Comparison of ENCODE assay signal across 10 cellular contexts in genomic region chr16:72938426-72939164, GRCh38.
DNase-seq lines count a peak whose midpoint lies in the region; ATAC-seq, FAIRE-seq and TF ChIP-seq lines count a peak whose summit lies in the region.
"Had no signal": no experiment of that assay in that cellular context is flagged by ENCODE, and none has a peak within 500 bp of the region (broad histone marks: within the 10 kb centered on the region; RNA-seq: fewer than 3 reads in every experiment).

No MANE protein-coding gene starts in this region.

- no peaks in the 10 kb centered on the region for H3K27me3 ChIP-seq in bronchial epithelial cell (ENCODE audit: control insufficient read depth, insufficient read depth, low read length)
- no peaks in the 10 kb centered on the region for H3K27me3 ChIP-seq in left lung
- no peaks in the 10 kb centered on the region for H3K27me3 ChIP-seq in subcutaneous abdominal adipose tissue (ENCODE audit: control insufficient read depth in 5 of 5, insufficient read depth in 4 of 5, low read length in 5 of 5)

- H3K27ac ChIP-seq in left lung (peak overlapping the region; percentile 42 to 81), subcutaneous abdominal adipose tissue (ENCODE audit: low read depth, low read length) (peak overlapping the region; percentile 81)

- H3K4me1 ChIP-seq in left lung (peaks cover 3 to 41% of the 10 kb centered on the region in 2 donors), subcutaneous abdominal adipose tissue (ENCODE audit: control insufficient read depth in 5 of 5, insufficient read depth in 5 of 5, low read length in 5 of 5) (peaks cover 10 to 53% (median 42%) of the 10 kb centered on the region in 5 donors)

- intact Hi-C loops in left lung (cut with DNase I), result no loop called here

- H3K4me3 Mint-ChIP-seq in activated CD4-positive, alpha-beta memory T cell treated with anti-CD3 and anti-CD28 coated beads, Interleukin-2, amount 10 ng/mL, durations not matched to agents 7 days and 5 days, result no peak overlapping the region
- H3K4me3 Mint-ChIP-seq: stimulated activated naive CD8-positive, alpha-beta T cell treated with anti-CD3 and anti-CD28 coated beads, Interleukin-15, Interleukin-2, amounts not matched to agents 100 ng/mL and 50 ng/mL, for 24 hours had no signal

- FAIRE-seq in bronchial epithelial cell (lab: Jason Lieb, UNC), result no peak

- H3K36me3 ChIP-seq in bronchial epithelial cell (ENCODE audit: control insufficient read depth, insufficient read depth, low read length), result no peaks in the 10 kb centered on the region
- H3K36me3 ChIP-seq in left lung, result no peaks in the 10 kb centered on the region
- peaks cover 0 to 1% (median 0%) of the 10 kb centered on the region in 5 donors for H3K36me3 ChIP-seq in subcutaneous abdominal adipose tissue (ENCODE audit: control insufficient read depth in 5 of 5, insufficient read depth in 5 of 5, low read length in 5 of 5)

- DNase-seq in LNCaP clone FGC (ENCODE audit: low read depth) (peak; percentile 78), bronchial epithelial cell (ENCODE audit: low read depth) (peak; percentile 28), left lung (peak in 1 of 2 donors; percentile 74), iPS-NIHi7 (ENCODE audit: extremely low spot score) (no peak)
- DNase-seq in activated CD4-positive, alpha-beta memory T cell treated with anti-CD3 and anti-CD28 coated beads, Interleukin-2, amount 10 ng/mL, durations not matched to agents 7 days and 5 days, result no peak
- DNase-seq: activated CD4-positive, alpha-beta T cell treated with anti-CD3 and anti-CD28 coated beads, Interleukin-2, amount 50 U/mL, for 48 hours had no signal

- no peak for TF ChIP-seq CTCF in LNCaP clone FGC (IDR thresholded peaks at IDR 0.05; ENCODE audit: control insufficient read depth, extremely low read depth, insufficient read depth)
- no peak for TF ChIP-seq CTCF in bronchial epithelial cell (IDR thresholded peaks at IDR 0.05; ENCODE audit: insufficient read depth, low read length, severe bottlenecking)
- TF ChIP-seq CTCF in left lung (IDR thresholded peaks at IDR 0.05), result no peak

- peaks cover 2% of the 10 kb centered on the region for H3K9me3 Mint-ChIP-seq in activated CD4-positive, alpha-beta memory T cell treated with anti-CD3 and anti-CD28 coated beads, Interleukin-2, amount 10 ng/mL, durations not matched to agents 7 days and 5 days
- H3K9me3 Mint-ChIP-seq: stimulated activated naive CD8-positive, alpha-beta T cell treated with anti-CD3 and anti-CD28 coated beads, Interleukin-15, Interleukin-2, amounts not matched to agents 100 ng/mL and 50 ng/mL, for 24 hours had no signal

- no peak overlapping the region for H3K27ac Mint-ChIP-seq in activated CD4-positive, alpha-beta memory T cell treated with anti-CD3 and anti-CD28 coated beads, Interleukin-2, amount 10 ng/mL, durations not matched to agents 7 days and 5 days
- H3K27ac Mint-ChIP-seq: stimulated activated naive CD8-positive, alpha-beta T cell treated with anti-CD3 and anti-CD28 coated beads, Interleukin-15, Interleukin-2, amounts not matched to agents 100 ng/mL and 50 ng/mL, for 24 hours had no signal

- peak overlapping the region; percentile 12 to 66 (median 52) for H3K9ac ChIP-seq in subcutaneous abdominal adipose tissue (ENCODE audit: low read length in 5 of 5)

- ATAC-seq in left lung (peak; percentile 86), HG03354 (IDR thresholded peaks at IDR 0.05; ENCODE audit: poor library complexity, severe bottlenecking, unreplicated experiment) (no peak), GM18907 (IDR thresholded peaks at IDR 0.05; ENCODE audit: unreplicated experiment) (no peak)

- H3K27me3 Mint-ChIP-seq in activated CD4-positive, alpha-beta memory T cell treated with anti-CD3 and anti-CD28 coated beads, Interleukin-2, amount 10 ng/mL, durations not matched to agents 7 days and 5 days, result no peaks in the 10 kb centered on the region
- H3K27me3 Mint-ChIP-seq: stimulated activated naive CD8-positive, alpha-beta T cell treated with anti-CD3 and anti-CD28 coated beads, Interleukin-15, Interleukin-2, amounts not matched to agents 100 ng/mL and 50 ng/mL, for 24 hours had no signal

- POLR2A ChIA-PET in activated CD4-positive, alpha-beta memory T cell treated with anti-CD3 and anti-CD28 coated beads, Interleukin-2, amount 10 ng/mL, durations not matched to agents 7 days and 5 days (lab: Charles Lee), result no interaction called here

- CTCF ChIA-PET in activated CD4-positive, alpha-beta memory T cell treated with anti-CD3 and anti-CD28 coated beads, Interleukin-2, amount 10 ng/mL, durations not matched to agents 7 days and 5 days (lab: Charles Lee), result no interaction called here

- H3K9me3 ChIP-seq in left lung (no peaks in the 10 kb centered on the region), subcutaneous abdominal adipose tissue (ENCODE audit: control insufficient read depth in 5 of 5, low read length in 5 of 5) (no peaks in the 10 kb centered on the region)

- no peaks in the 10 kb centered on the region for H3K36me3 Mint-ChIP-seq in activated CD4-positive, alpha-beta memory T cell treated with anti-CD3 and anti-CD28 coated beads, Interleukin-2, amount 10 ng/mL, durations not matched to agents 7 days and 5 days (ENCODE audit: low read depth)

- H3K4me3 ChIP-seq in LNCaP clone FGC (ENCODE audit: low read depth, low read length), result 0 out of 2 replicates have a peak overlapping the region, but pooled peaks have one; percentile 22
- H3K4me3 ChIP-seq in bronchial epithelial cell (ENCODE audit: low read depth, low read length), result no peak overlapping the region
- H3K4me3 ChIP-seq in left lung, result no peak overlapping the region
- H3K4me3 ChIP-seq in subcutaneous abdominal adipose tissue (ENCODE audit: low read depth in 1 of 5, low read length in 5 of 5), result peak overlapping the region; percentile 39 to 59 (median 49)

- H3K4me1 Mint-ChIP-seq in activated CD4-positive, alpha-beta memory T cell treated with anti-CD3 and anti-CD28 coated beads, Interleukin-2, amount 10 ng/mL, durations not matched to agents 7 days and 5 days, result no peaks in the 10 kb centered on the region

Comparison
In these comparisons a context has a peak if more than half of its experiments do, and no peak if none do; other contexts are left out.
1. DNase-seq: peak in LNCaP clone FGC (single experiment) and bronchial epithelial cell (single experiment); none in activated CD4-positive, alpha-beta memory T cell treated with anti-CD3 and anti-CD28 coated beads, Interleukin-2, amount 10 ng/mL, durations not matched to agents 7 days and 5 days (single experiment) and iPS-NIHi7 (single experiment).
2. H3K4me3 ChIP-seq: peak in LNCaP clone FGC (single experiment) and subcutaneous abdominal adipose tissue (5 of 5); none in bronchial epithelial cell (single experiment) and left lung (0 of 2).